11 cellular contexts compared by ENCODE assay signal in the genomic region with DNA sequence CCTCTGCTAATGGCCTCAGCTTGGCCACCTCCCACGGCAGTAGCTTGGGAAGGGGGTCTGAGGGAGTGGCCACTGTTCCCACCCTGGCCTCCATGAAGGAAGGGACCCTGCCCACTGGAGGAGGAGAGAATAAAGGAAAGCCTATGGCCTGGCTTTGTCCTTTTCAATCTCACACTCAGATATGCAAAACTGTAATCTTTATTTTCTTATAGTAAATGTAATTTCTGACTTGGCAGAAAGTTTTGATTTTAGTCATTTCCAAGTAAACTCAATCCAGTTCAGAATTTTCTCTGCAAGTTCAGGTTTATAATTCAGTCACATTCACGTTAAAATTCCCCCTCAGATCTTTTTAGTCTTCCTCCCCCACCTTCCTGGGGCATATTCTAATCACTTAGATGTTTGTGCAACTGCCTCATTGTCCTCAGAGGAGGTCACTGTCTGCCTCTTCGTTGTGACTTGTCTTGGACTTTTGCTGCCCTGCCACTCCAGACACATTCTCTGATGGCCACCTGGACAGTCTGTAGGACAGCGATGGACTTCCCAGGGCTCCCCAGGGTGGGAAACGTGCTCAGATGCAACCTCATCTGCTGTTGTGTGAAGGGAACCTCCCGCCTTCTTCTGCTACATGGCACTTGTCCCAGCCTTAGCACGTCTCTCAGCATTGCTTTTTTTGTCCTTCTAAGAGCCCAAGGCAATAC.
DNase-seq lines count a peak whose midpoint lies in the region; ATAC-seq and TF ChIP-seq lines count a peak whose summit lies in the region.
"Had no signal": no experiment of that assay in that cellular context is flagged by ENCODE, and none has a peak within 500 bp of the region (broad histone marks: within the 10 kb centered on the region; RNA-seq: fewer than 3 reads in every experiment).

No MANE protein-coding gene starts in this region.

- no peaks in the 10 kb centered on the region for H3K27me3 Mint-ChIP-seq in chondrocyte (ENCODE audit: low read depth)

- peaks cover 69% of the 10 kb centered on the region for H3K4me1 Mint-ChIP-seq in chondrocyte (ENCODE audit: low read depth)

- H3K4me3 Mint-ChIP-seq in chondrocyte (ENCODE audit: unreplicated experiment): no peak overlapping the region

- no peak for TF ChIP-seq POLR2A in right lobe of liver (IDR thresholded peaks at IDR 0.05)

- no peaks in the 10 kb centered on the region for H3K4me1 ChIP-seq in right lobe of liver

- TF ChIP-seq CTCF in chondrocyte (IDR thresholded peaks at IDR 0.05) (no peak), right lobe of liver (IDR thresholded peaks at IDR 0.05) (no peak)

- H3K27ac ChIP-seq in caudate nucleus (ENCODE audit: low read depth, low read length) (no peak overlapping the region), right lobe of liver (no peak overlapping the region)

- H3K4me3 ChIP-seq in right lobe of liver: no peak overlapping the region
- H3K4me3 ChIP-seq: gastrocnemius medialis had no signal

- no peaks in the 10 kb centered on the region for H3K9me3 Mint-ChIP-seq in chondrocyte (ENCODE audit: low read depth)

- no peaks in the 10 kb centered on the region for H3K27me3 ChIP-seq in right lobe of liver
- H3K27me3 ChIP-seq: gastrocnemius medialis had no signal

- ATAC-seq in GM18517 (IDR thresholded peaks at IDR 0.05; ENCODE audit: unreplicated experiment) (peak; percentile 46), HG03469 (IDR thresholded peaks at IDR 0.05; ENCODE audit: unreplicated experiment) (peak; percentile 37), right lobe of liver (no peak)

- H3K9me3 ChIP-seq in right lobe of liver: no peaks in the 10 kb centered on the region
- H3K9me3 ChIP-seq: gastrocnemius medialis had no signal

- H3K36me3 Mint-ChIP-seq in chondrocyte (ENCODE audit: low read depth): no peaks in the 10 kb centered on the region

- peak; percentile 13 for DNase-seq in AG20443 (ENCODE audit: low spot score)
- DNase-seq in chondrocyte (ENCODE audit: low spot score): no peak
- no peak for DNase-seq in DMS153 (lab: John Stamatoyannopoulos, UW)
- DNase-seq in foreskin melanocyte: no peak
- no peak for DNase-seq in caudate nucleus (lab: John Stamatoyannopoulos, UW)
- DNase-seq in right lobe of liver: no peak
- DNase-seq: DMS 273 treated with DMSO at 0.1 percent for 48 hours, NCI-H1694 had no signal

- H3K36me3 ChIP-seq in right lobe of liver: no peaks in the 10 kb centered on the region
- H3K36me3 ChIP-seq: gastrocnemius medialis had no signal

- H3K27ac Mint-ChIP-seq in chondrocyte (ENCODE audit: unreplicated experiment): peak overlapping the region; percentile 75

- intact Hi-C loops in right lobe of liver (cut with DNase I): no loop called here

- 67% methylated on average over 6 of the region's 7 CpGs for WGBS in right lobe of liver (ENCODE audit: insufficient coverage, low coverage, low lambda C conversion rate, missing lambda C conversion rate)

Comparison
In these comparisons a context has a peak if more than half of its experiments do, and no peak if none do; other contexts are left out.
1. ATAC-seq: peak in GM18517 (single experiment) and HG03469 (single experiment); none in right lobe of liver (0 of 4).